Comparison of ENCODE assay signal across 8 cellular contexts in genomic region chr3:101518421-101518871, GRCh38. TPM values are rescaled to one million over a fixed set of nuclear protein-coding genes. Genes with fewer than 3 reads are reported as not detected.
A peak's percentile ranks its signal among the peaks of the same experiment; 100 is the strongest.
DNase-seq lines count a peak whose midpoint lies in the region; ATAC-seq, FAIRE-seq and TF ChIP-seq lines count a peak whose summit lies in the region.

No MANE protein-coding gene starts in this region.

- peak overlapping the region; percentile 89 for H3K27ac Mint-ChIP-seq in activated CD4-positive, alpha-beta T cell treated with anti-CD3 and anti-CD28 coated beads, Interleukin-2, amount 10 ng/mL, durations not matched to agents 7 days and 5 days

- POLR2A ChIA-PET in activated CD4-positive, alpha-beta T cell treated with anti-CD3 and anti-CD28 coated beads, Interleukin-2, amount 10 ng/mL, durations not matched to agents 7 days and 5 days (lab: Charles Lee): interaction anchor here (0.6 to 1.4 kb wide), 5 partner anchors 25 to 331 kb away, joined by 3 to 7 read pairs (median 4); partner anchors contain the start of genes NFKBIZ and TRMT10C
- POLR2A ChIA-PET in HepG2 (lab: Yijun Ruan, JAX): interaction anchor here (1.1 to 3.6 kb wide), 4 partner anchors 30 to 56 kb away, joined by 4 to 25 read pairs (median 14); partner anchors contain the start of genes PCNP and TRMT10C

- peaks cover 59% of the 10 kb centered on the region for H3K4me1 Mint-ChIP-seq in activated CD4-positive, alpha-beta T cell treated with anti-CD3 and anti-CD28 coated beads, Interleukin-2, amount 10 ng/mL, durations not matched to agents 7 days and 5 days

- TF ChIP-seq POLR2A in HepG2 (IDR thresholded peaks at IDR 0.05; ENCODE audit: insufficient read depth in 1 of 2, low read depth in 2 of 2, low read length in 2 of 2): no peak

- H3K4me2 ChIP-seq in HepG2 (ENCODE audit: low read depth, low read length): peak overlapping the region; percentile 59

- H3K9ac ChIP-seq in HepG2 (ENCODE audit: insufficient read depth, low read depth, low read length): no peak overlapping the region

- H3K9me3 ChIP-seq in HepG2 (ENCODE audit: low read length): no peaks in the 10 kb centered on the region

- H3K36me3 ChIP-seq in HepG2 (replicated peaks in 1 of 2; ENCODE audit: control insufficient read depth in 1 of 2, insufficient read depth in 2 of 2, low read length in 2 of 2): no peaks in the 10 kb centered on the region

- DNase-seq in DMS53 treated with DMSO at 0.1 percent for 48 hours (lab: John Stamatoyannopoulos, UW; ENCODE audit: unreplicated experiment): peak; percentile 92
- peak; percentile 73 for DNase-seq in GM20000 (ENCODE audit: low spot score)
- peak; percentile 57 for DNase-seq in activated CD4-positive, alpha-beta T cell treated with anti-CD3 and anti-CD28 coated beads, Interleukin-2, amount 10 ng/mL, durations not matched to agents 7 days and 5 days
- peak; percentile 29 for DNase-seq in HepG2 (ENCODE audit: low spot score)
- no peak for DNase-seq in NCI-H526 treated with DMSO at 0.1 percent for 48 hours (lab: John Stamatoyannopoulos, UW)
- no peak for DNase-seq in A172 (ENCODE audit: low spot score)
- DNase-seq in hippocampal formation (lab: John Stamatoyannopoulos, UW): no peak

- H3K27me3 Mint-ChIP-seq in activated CD4-positive, alpha-beta T cell treated with anti-CD3 and anti-CD28 coated beads, Interleukin-2, amount 10 ng/mL, durations not matched to agents 7 days and 5 days: no peaks in the 10 kb centered on the region

- H3K9me3 Mint-ChIP-seq in activated CD4-positive, alpha-beta T cell treated with anti-CD3 and anti-CD28 coated beads, Interleukin-2, amount 10 ng/mL, durations not matched to agents 7 days and 5 days: no peaks in the 10 kb centered on the region

- no TSS peak for BruUV-seq in HepG2 (replicated peaks; lab: Mats Ljungman, UMichigan)

- peak overlapping the region; percentile 57 for H2AFZ ChIP-seq in HepG2 (ENCODE audit: low read length)

- no peak overlapping the region; a peak in 1 of 6 replicates for H3K4me3 ChIP-seq in HepG2 (replicated peaks in 1 of 3; ENCODE audit: insufficient read depth in 1 of 3, low read depth in 2 of 3, low read length in 3 of 3)

- 41% methylated on average over 3 of the region's 3 CpGs for WGBS in HepG2 (ENCODE audit: low lambda C conversion rate)

- intact Hi-C loops in HepG2 (cut with micrococcal nuclease; ENCODE audit: unreplicated experiment): loop anchor here (10.0 kb wide), 1 partner anchor 116 kb away; no protein-coding TSS in a partner anchor

- TF ChIP-seq RAD21 in HepG2 (CRISPR knock-in tag; IDR thresholded peaks at IDR 0.05): no peak

- no peak overlapping the region for H3K27ac ChIP-seq in HepG2 (ENCODE audit: extremely low read length, insufficient read depth, low read length)

- no peak for FAIRE-seq in HepG2 (lab: Jason Lieb, UNC)

- H3K36me3 Mint-ChIP-seq in activated CD4-positive, alpha-beta T cell treated with anti-CD3 and anti-CD28 coated beads, Interleukin-2, amount 10 ng/mL, durations not matched to agents 7 days and 5 days (ENCODE audit: low read depth): peaks cover 18% of the 10 kb centered on the region

- no peaks in the 10 kb centered on the region for H4K20me1 ChIP-seq in HepG2 (ENCODE audit: insufficient read depth, low read length)

- no peaks in the 10 kb centered on the region for H3K79me2 ChIP-seq in HepG2 (ENCODE audit: insufficient read depth, low read length)

- H3K4me3 Mint-ChIP-seq in activated CD4-positive, alpha-beta T cell treated with anti-CD3 and anti-CD28 coated beads, Interleukin-2, amount 10 ng/mL, durations not matched to agents 7 days and 5 days: peak overlapping the region; percentile 31

- no peaks in the 10 kb centered on the region for H3K27me3 ChIP-seq in HepG2 (ENCODE audit: control insufficient read depth in 1 of 2, insufficient read depth in 2 of 2, low read length in 2 of 2)

- TF ChIP-seq CTCF in GM20000 (IDR thresholded peaks at IDR 0.05; ENCODE audit: extremely low read depth, missing control alignments) (no peak), HepG2 (CRISPR knock-in tag; IDR thresholded peaks at IDR 0.05) (no peak)

- peaks cover 45% of the 10 kb centered on the region for H3K4me1 ChIP-seq in HepG2 (ENCODE audit: insufficient read depth, low read length)

- TF ChIP-seq EP300 in HepG2 (IDR thresholded peaks at IDR 0.05; ENCODE audit: low read depth in 2 of 2, low read length in 2 of 2) (no peak), HepG2 (CRISPR knock-in tag; IDR thresholded peaks at IDR 0.05; ENCODE audit: borderline replicate concordance) (no peak)

- in situ Hi-C loops in HepG2 (cut with HindIII; ENCODE audit: extremely low pct_ligation_motif_present, low pct_unique_long_range_greater_than_20kb): no loop called here

- CTCF ChIA-PET in activated CD4-positive, alpha-beta T cell treated with anti-CD3 and anti-CD28 coated beads, Interleukin-2, amount 10 ng/mL, durations not matched to agents 7 days and 5 days (lab: Charles Lee): interaction anchor here (0.6 to 2.7 kb wide), 7 partner anchors 9 to 160 kb away, joined by 3 to 11 read pairs (median 8); partner anchors contain the start of gene PCNP
- CTCF ChIA-PET in HepG2 (lab: Yijun Ruan, JAX; ENCODE audit: low intra/inter-chr PET ratio, low total read pairs): no interaction called here

- peak; percentile 96 for ATAC-seq in HG03460 (IDR thresholded peaks at IDR 0.05; ENCODE audit: unreplicated experiment)
- ATAC-seq in HepG2: peak; percentile 64

RNA-seq across cellular contexts. Expression of gene SENP7, which starts 5.4 kb away (rescaled TPM):
- total RNA-seq in activated CD4-positive, alpha-beta T cell treated with anti-CD3 and anti-CD28 coated beads, Interleukin-2, amount 10 ng/mL, durations not matched to agents 7 days and 5 days: 10 to 100 TPM; 32.1 to 34.2 TPM
- total RNA-seq in HepG2 (2016; rRNA removed; fragmentation: Illumina TruSeq; extraction: Trizol): 10.0 and 10.3 TPM in 2 replicates
- 1.3 and 1.9 TPM in 2 replicates for total RNA-seq in HepG2 (2016; cell fraction: cytosol; rRNA removed; fragmentation: Illumina TruSeq; extraction: Trizol; ENCODE audit: low read depth)
- 10.8 and 11.2 TPM in 2 replicates for total RNA-seq in HepG2 (2016; cell fraction: insoluble cytoplasmic fraction; rRNA removed; fragmentation: Illumina TruSeq; extraction: Trizol)
- total RNA-seq in HepG2 (2016; cell fraction: membrane; rRNA removed; fragmentation: Illumina TruSeq; extraction: Trizol): 2.2 and 3.4 TPM in 2 replicates
- total RNA-seq in HepG2 (2016; cell fraction: nucleus; rRNA removed; fragmentation: Illumina TruSeq; extraction: Trizol): 22.1 and 23.4 TPM in 2 replicates
- polyA plus RNA-seq in HepG2 (2011; rRNA removed): 9.1 and 10.4 TPM in 2 replicates
- 1.7 and 2.6 TPM in 2 replicates for polyA plus RNA-seq in HepG2 (2011; cell fraction: cytosol; rRNA removed)
- 14.9 and 23.6 TPM in 2 replicates for polyA plus RNA-seq in HepG2 (2011; cell fraction: nucleus; rRNA removed)
- 9.9 and 11.9 TPM in 2 replicates for polyA plus RNA-seq in HepG2 (2012)
- 0.11 and 0.23 TPM in 2 replicates for polyA plus RNA-seq in HepG2 (2016; cell fraction: cytosol; fragmentation: Illumina TruSeq; extraction: Trizol; ENCODE audit: low read depth)
- polyA plus RNA-seq in HepG2 (2016; cell fraction: insoluble cytoplasmic fraction; fragmentation: Illumina TruSeq; extraction: Trizol; ENCODE audit: low read depth): 5.3 and 5.9 TPM in 2 replicates
- 0.72 and 0.73 TPM in 2 replicates for polyA plus RNA-seq in HepG2 (2016; cell fraction: membrane; fragmentation: Illumina TruSeq; extraction: Trizol; ENCODE audit: low read depth)
- polyA plus RNA-seq in HepG2 (2016; cell fraction: nucleus; fragmentation: Illumina TruSeq; extraction: Trizol; ENCODE audit: insufficient read depth, low read depth): 27.4 and 29.8 TPM in 2 replicates
- 2.9 and 12.0 TPM in 2 replicates for polyA minus RNA-seq in HepG2 (2011; rRNA and poly(A)+ RNA removed; ENCODE audit: low replicate concordance)
- polyA minus RNA-seq in HepG2 (2011; cell fraction: cytosol; rRNA and poly(A)+ RNA removed): 5.9 and 6.9 TPM in 2 replicates
- 81.1 and 99.0 TPM in 2 replicates for polyA minus RNA-seq in HepG2 (2011; cell fraction: nucleus; rRNA and poly(A)+ RNA removed)
- total RNA-seq in A172 (2014; rRNA removed; shearing (Covaris generic)): 13.7 and 23.6 TPM in 2 replicates

RNA-seq across cellular contexts. Expression of gene TRMT10C, which starts 43.2 kb away (rescaled TPM):
- 10 to 100 TPM; 26.4 to 31.7 TPM for total RNA-seq in activated CD4-positive, alpha-beta T cell treated with anti-CD3 and anti-CD28 coated beads, Interleukin-2, amount 10 ng/mL, durations not matched to agents 7 days and 5 days
- total RNA-seq in HepG2 (2016; rRNA removed; fragmentation: Illumina TruSeq; extraction: Trizol): 39.2 and 58.8 TPM in 2 replicates
- total RNA-seq in HepG2 (2016; cell fraction: cytosol; rRNA removed; fragmentation: Illumina TruSeq; extraction: Trizol; ENCODE audit: low read depth): 5.9 and 9.4 TPM in 2 replicates
- total RNA-seq in HepG2 (2016; cell fraction: insoluble cytoplasmic fraction; rRNA removed; fragmentation: Illumina TruSeq; extraction: Trizol): 39.0 and 54.2 TPM in 2 replicates
- 12.3 and 15.0 TPM in 2 replicates for total RNA-seq in HepG2 (2016; cell fraction: membrane; rRNA removed; fragmentation: Illumina TruSeq; extraction: Trizol)
- 24.1 and 28.7 TPM in 2 replicates for total RNA-seq in HepG2 (2016; cell fraction: nucleus; rRNA removed; fragmentation: Illumina TruSeq; extraction: Trizol)
- 9.7 and 10.8 TPM in 2 replicates for polyA plus RNA-seq in HepG2 (2011; rRNA removed)
- polyA plus RNA-seq in HepG2 (2011; cell fraction: cytosol; rRNA removed): 7.7 and 11.4 TPM in 2 replicates
- 2.7 and 3.7 TPM in 2 replicates for polyA plus RNA-seq in HepG2 (2011; cell fraction: nucleus; rRNA removed)
- polyA plus RNA-seq in HepG2 (2012): 15.9 and 19.2 TPM in 2 replicates
- 4.5 and 4.8 TPM in 2 replicates for polyA plus RNA-seq in HepG2 (2016; cell fraction: cytosol; fragmentation: Illumina TruSeq; extraction: Trizol; ENCODE audit: low read depth)
- 47.0 and 48.5 TPM in 2 replicates for polyA plus RNA-seq in HepG2 (2016; cell fraction: insoluble cytoplasmic fraction; fragmentation: Illumina TruSeq; extraction: Trizol; ENCODE audit: low read depth)
- 5.4 and 7.1 TPM in 2 replicates for polyA plus RNA-seq in HepG2 (2016; cell fraction: membrane; fragmentation: Illumina TruSeq; extraction: Trizol; ENCODE audit: low read depth)
- 18.5 and 19.0 TPM in 2 replicates for polyA plus RNA-seq in HepG2 (2016; cell fraction: nucleus; fragmentation: Illumina TruSeq; extraction: Trizol; ENCODE audit: insufficient read depth, low read depth)
- 6.8 and 12.0 TPM in 2 replicates for polyA minus RNA-seq in HepG2 (2011; rRNA and poly(A)+ RNA removed; ENCODE audit: low replicate concordance)
- polyA minus RNA-seq in HepG2 (2011; cell fraction: cytosol; rRNA and poly(A)+ RNA removed): 9.9 and 10.6 TPM in 2 replicates
- 15.3 and 18.4 TPM in 2 replicates for polyA minus RNA-seq in HepG2 (2011; cell fraction: nucleus; rRNA and poly(A)+ RNA removed)
- 51.7 and 57.7 TPM in 2 replicates for total RNA-seq in A172 (2014; rRNA removed; shearing (Covaris generic))

RNA-seq across cellular contexts. Expression of gene PCNP, which starts 55.5 kb away (rescaled TPM):
- 100 to 1,000 TPM; 169 to 191 TPM for total RNA-seq in activated CD4-positive, alpha-beta T cell treated with anti-CD3 and anti-CD28 coated beads, Interleukin-2, amount 10 ng/mL, durations not matched to agents 7 days and 5 days
- 78.2 and 112 TPM in 2 replicates for total RNA-seq in HepG2 (2016; rRNA removed; fragmentation: Illumina TruSeq; extraction: Trizol)
- total RNA-seq in HepG2 (2016; cell fraction: cytosol; rRNA removed; fragmentation: Illumina TruSeq; extraction: Trizol; ENCODE audit: low read depth): 14.5 and 16.7 TPM in 2 replicates
- 82.5 and 107 TPM in 2 replicates for total RNA-seq in HepG2 (2016; cell fraction: insoluble cytoplasmic fraction; rRNA removed; fragmentation: Illumina TruSeq; extraction: Trizol)
- 54.6 and 70.9 TPM in 2 replicates for total RNA-seq in HepG2 (2016; cell fraction: membrane; rRNA removed; fragmentation: Illumina TruSeq; extraction: Trizol)
- 54.7 and 55.6 TPM in 2 replicates for total RNA-seq in HepG2 (2016; cell fraction: nucleus; rRNA removed; fragmentation: Illumina TruSeq; extraction: Trizol)
- polyA plus RNA-seq in HepG2 (2011; rRNA removed): 33.5 and 44.1 TPM in 2 replicates
- polyA plus RNA-seq in HepG2 (2011; cell fraction: cytosol; rRNA removed): 15.8 and 23.7 TPM in 2 replicates
- polyA plus RNA-seq in HepG2 (2011; cell fraction: nucleus; rRNA removed): 18.2 and 22.6 TPM in 2 replicates
- 83.3 and 110 TPM in 2 replicates for polyA plus RNA-seq in HepG2 (2012)
- polyA plus RNA-seq in HepG2 (2016; cell fraction: cytosol; fragmentation: Illumina TruSeq; extraction: Trizol; ENCODE audit: low read depth): 41.6 and 45.1 TPM in 2 replicates
- 232 and 235 TPM in 2 replicates for polyA plus RNA-seq in HepG2 (2016; cell fraction: insoluble cytoplasmic fraction; fragmentation: Illumina TruSeq; extraction: Trizol; ENCODE audit: low read depth)
- 95.6 and 104 TPM in 2 replicates for polyA plus RNA-seq in HepG2 (2016; cell fraction: membrane; fragmentation: Illumina TruSeq; extraction: Trizol; ENCODE audit: low read depth)
- 137 and 146 TPM in 2 replicates for polyA plus RNA-seq in HepG2 (2016; cell fraction: nucleus; fragmentation: Illumina TruSeq; extraction: Trizol; ENCODE audit: insufficient read depth, low read depth)
- 3.3 and 7.8 TPM in 2 replicates for polyA minus RNA-seq in HepG2 (2011; rRNA and poly(A)+ RNA removed; ENCODE audit: low replicate concordance)
- 18.8 and 31.0 TPM in 2 replicates for polyA minus RNA-seq in HepG2 (2011; cell fraction: cytosol; rRNA and poly(A)+ RNA removed)
- 35.7 and 41.9 TPM in 2 replicates for polyA minus RNA-seq in HepG2 (2011; cell fraction: nucleus; rRNA and poly(A)+ RNA removed)
- total RNA-seq in A172 (2014; rRNA removed; shearing (Covaris generic)): 102 and 128 TPM in 2 replicates

Comparison
In these comparisons a context has a peak if more than half of its experiments do, and no peak if none do; other contexts are left out.
1. DNase-seq: peak in DMS53 treated with DMSO at 0.1 percent for 48 hours (single experiment), GM20000 (single experiment), activated CD4-positive, alpha-beta T cell treated with anti-CD3 and anti-CD28 coated beads, Interleukin-2, amount 10 ng/mL, durations not matched to agents 7 days and 5 days (single experiment) and HepG2 (single experiment); none in NCI-H526 treated with DMSO at 0.1 percent for 48 hours (single experiment), A172 (single experiment) and hippocampal formation (0 of 2).